In the genomic region with DNA sequence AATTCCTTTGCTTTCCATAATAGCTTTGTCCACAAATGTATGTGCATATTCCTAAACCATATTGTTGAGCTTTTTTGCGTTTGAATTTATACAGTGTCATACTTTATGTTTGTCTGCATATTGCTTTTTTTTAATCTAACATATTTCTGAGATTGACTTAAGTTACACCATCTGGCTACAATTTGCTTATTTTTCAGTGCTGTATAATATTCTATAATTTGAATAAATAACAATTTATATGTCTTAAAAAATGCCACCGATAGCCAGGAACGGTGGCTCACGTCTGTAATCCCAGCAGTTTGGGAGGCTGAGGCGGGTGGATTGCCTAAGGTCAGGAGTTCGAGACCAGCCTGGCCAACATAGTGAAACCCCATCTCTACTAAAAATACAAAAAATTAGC, we compare ENCODE assay signal across 21 cellular contexts. TPM values are rescaled to one million over a fixed set of nuclear protein-coding genes. Genes with fewer than 3 reads are reported as not detected.
DNase-seq lines count a peak whose midpoint lies in the region; ATAC-seq, FAIRE-seq and TF ChIP-seq lines count a peak whose summit lies in the region.
"Had no signal": no experiment of that assay in that cellular context is flagged by ENCODE, and none has a peak within 500 bp of the region (broad histone marks: within the 10 kb centered on the region; RNA-seq: fewer than 3 reads in every experiment).

No MANE protein-coding gene starts in this region.

- no peak overlapping the region for H3K4me3 ChIP-seq in kidney (ENCODE audit: low read length in 2 of 2)

- no peak for ATAC-seq in activated T-cell treated with anti-CD3 and anti-CD28 coated beads, Interleukin-2, amount 50 U/mL, for 4 hours
- ATAC-seq in WTC11 (no peak), HG03432 (IDR thresholded peaks at IDR 0.05; ENCODE audit: unreplicated experiment) (no peak)
- ATAC-seq in stimulated activated effector memory CD8-positive, alpha-beta T cell treated with anti-CD3 and anti-CD28 coated beads, Interleukin-12 subunit alpha, Interleukin-12 subunit beta, amount 100 ng/mL, for 72 hours = no peak

- no peaks in the 10 kb centered on the region for H3K9me3 ChIP-seq in kidney (ENCODE audit: control insufficient read depth in 1 of 2, low read length in 2 of 2)
- H3K9me3 ChIP-seq: Caco-2 had no signal

- H3K36me3 ChIP-seq in kidney (ENCODE audit: control insufficient read depth in 1 of 2, insufficient read depth in 2 of 2, low read length in 2 of 2) = no peaks in the 10 kb centered on the region

- H3K27me3 Mint-ChIP-seq in activated T-cell treated with anti-CD3 and anti-CD28 coated beads, Interleukin-2, amount 50 U/mL, for 4 hours (ENCODE audit: low read depth) = peaks cover 6% of the 10 kb centered on the region
- peaks cover 18% of the 10 kb centered on the region for H3K27me3 Mint-ChIP-seq in activated T-cell treated with anti-CD3 and anti-CD28 coated beads, Interleukin-2, amount 50 U/mL, for 24 hours
- H3K27me3 Mint-ChIP-seq in WTC11 (ENCODE audit: low read depth) = no peaks in the 10 kb centered on the region; the same call in 1 of the 2 replicates

- H3K4me3 Mint-ChIP-seq in activated T-cell treated with anti-CD3 and anti-CD28 coated beads, Interleukin-2, amount 50 U/mL, for 4 hours = peak overlapping the region; percentile 81
- no peak overlapping the region for H3K4me3 Mint-ChIP-seq in activated T-cell treated with anti-CD3 and anti-CD28 coated beads, Interleukin-2, amount 50 U/mL, for 24 hours
- H3K4me3 Mint-ChIP-seq in WTC11 = peak overlapping the region; percentile 99; the same call in 1 of the 2 replicates
- peak overlapping the region; percentile 82 for H3K4me3 Mint-ChIP-seq in stimulated activated effector memory CD8-positive, alpha-beta T cell treated with anti-CD3 and anti-CD28 coated beads, Interleukin-12 subunit alpha, Interleukin-12 subunit beta, amount 100 ng/mL, for 72 hours

- H3K36me3 Mint-ChIP-seq in activated T-cell treated with anti-CD3 and anti-CD28 coated beads, Interleukin-2, amount 50 U/mL, for 4 hours (ENCODE audit: insufficient read depth) = no peaks in the 10 kb centered on the region
- H3K36me3 Mint-ChIP-seq in activated T-cell treated with anti-CD3 and anti-CD28 coated beads, Interleukin-2, amount 50 U/mL, for 24 hours (ENCODE audit: low read depth) = no peaks in the 10 kb centered on the region
- peaks cover 28% of the 10 kb centered on the region for H3K36me3 Mint-ChIP-seq in WTC11
- H3K36me3 Mint-ChIP-seq in stimulated activated effector memory CD8-positive, alpha-beta T cell treated with anti-CD3 and anti-CD28 coated beads, Interleukin-12 subunit alpha, Interleukin-12 subunit beta, amount 100 ng/mL, for 72 hours = peaks cover 15% of the 10 kb centered on the region

- H3K27ac Mint-ChIP-seq in activated T-cell treated with anti-CD3 and anti-CD28 coated beads, Interleukin-2, amount 50 U/mL, for 24 hours = no peak overlapping the region
- no peak overlapping the region for H3K27ac Mint-ChIP-seq in WTC11
- peak overlapping the region; percentile 84 for H3K27ac Mint-ChIP-seq in stimulated activated effector memory CD8-positive, alpha-beta T cell treated with anti-CD3 and anti-CD28 coated beads, Interleukin-12 subunit alpha, Interleukin-12 subunit beta, amount 100 ng/mL, for 72 hours

- TF ChIP-seq CTCF in WTC11 (IDR thresholded peaks at IDR 0.05) = no peak
- TF ChIP-seq CTCF in kidney (IDR thresholded peaks at IDR 0.05; ENCODE audit: borderline replicate concordance, extremely low read depth, insufficient read depth) = no peak

- POLR2A ChIA-PET in WTC11 (lab: Charles Lee) = interaction anchor here (2.1 kb wide), 1 partner anchor 11 kb away, joined by 24 read pairs; no protein-coding TSS in a partner anchor

- peaks cover 11% of the 10 kb centered on the region for H3K4me1 Mint-ChIP-seq in activated T-cell treated with anti-CD3 and anti-CD28 coated beads, Interleukin-2, amount 50 U/mL, for 4 hours (ENCODE audit: low read depth)
- peaks cover 13% of the 10 kb centered on the region for H3K4me1 Mint-ChIP-seq in activated T-cell treated with anti-CD3 and anti-CD28 coated beads, Interleukin-2, amount 50 U/mL, for 24 hours (ENCODE audit: low read depth)
- H3K4me1 Mint-ChIP-seq in WTC11 = peaks cover 52% of the 10 kb centered on the region
- H3K4me1 Mint-ChIP-seq in stimulated activated effector memory CD8-positive, alpha-beta T cell treated with anti-CD3 and anti-CD28 coated beads, Interleukin-12 subunit alpha, Interleukin-12 subunit beta, amount 100 ng/mL, for 72 hours = peaks cover 17% of the 10 kb centered on the region

- peaks cover 0 to 8% of the 10 kb centered on the region in 2 donors for H3K4me1 ChIP-seq in kidney (ENCODE audit: control insufficient read depth in 1 of 2, insufficient read depth in 1 of 2, low read depth in 1 of 2, low read length in 2 of 2)
- H3K4me1 ChIP-seq: Caco-2 had no signal

- H3K9me3 Mint-ChIP-seq in activated T-cell treated with anti-CD3 and anti-CD28 coated beads, Interleukin-2, amount 50 U/mL, for 4 hours = no peaks in the 10 kb centered on the region
- H3K9me3 Mint-ChIP-seq in activated T-cell treated with anti-CD3 and anti-CD28 coated beads, Interleukin-2, amount 50 U/mL, for 24 hours = no peaks in the 10 kb centered on the region
- H3K9me3 Mint-ChIP-seq in WTC11 = peaks cover 23% of the 10 kb centered on the region
- no peaks in the 10 kb centered on the region for H3K9me3 Mint-ChIP-seq in stimulated activated effector memory CD8-positive, alpha-beta T cell treated with anti-CD3 and anti-CD28 coated beads, Interleukin-12 subunit alpha, Interleukin-12 subunit beta, amount 100 ng/mL, for 72 hours
- H3K9me3 Mint-ChIP-seq: HFFc6 had no signal

- FAIRE-seq in kidney (lab: Jason Lieb, UNC) = no peak
- FAIRE-seq: GM12878 had no signal

- H3K27ac ChIP-seq in kidney (ENCODE audit: low read depth in 2 of 2, low read length in 2 of 2) = no peak overlapping the region

- intact Hi-C loops in kidney (cut with DNase I) = no loop called here

- CTCF ChIA-PET in WTC11 (lab: Charles Lee) = no interaction called here

- no peak for DNase-seq in activated T-cell treated with anti-CD3 and anti-CD28 coated beads, Interleukin-2, amount 50 U/mL, for 4 hours
- DNase-seq in activated T-cell treated with anti-CD3 and anti-CD28 coated beads, Interleukin-2, amount 50 U/mL, for 24 hours = no peak
- no peak for DNase-seq in WTC11 (ENCODE audit: low spot score)
- DNase-seq in kidney = peak; percentile 1
- no peak for DNase-seq in stimulated activated effector memory CD8-positive, alpha-beta T cell treated with anti-CD3 and anti-CD28 coated beads, Interleukin-12 subunit alpha, Interleukin-12 subunit beta, amount 100 ng/mL, for 72 hours (ENCODE audit: low spot score in 2 of 2)
- DNase-seq in HK-2 (ENCODE audit: unreplicated experiment) = no peak
- DNase-seq in DMS53 (lab: John Stamatoyannopoulos, UW) = no peak
- DNase-seq: 8988T; Caco-2; GOT3; HFFc6; IMR-90; NCI-H226; NCI-H526; NK-92 treated with Interleukin-12 subunit alpha and Interleukin-12 subunit beta, amount 100 ng/mL, for 24 hours; OCI-M1 had no signal

- no peak overlapping the region for H3K9ac ChIP-seq in kidney (ENCODE audit: low read length in 2 of 2)

TF ChIP-seq in WTC11, 78 proteins besides CTCF, POLR2A, EP300 and RAD21:
- TF ChIP-seq GTF2I (CRISPR knock-in tag; conservative IDR thresholded peaks at IDR 0.05) = 0 out of 2 replicates have a peak, but pooled peaks have one; percentile 69
- TF ChIP-seq, protein P1, sequence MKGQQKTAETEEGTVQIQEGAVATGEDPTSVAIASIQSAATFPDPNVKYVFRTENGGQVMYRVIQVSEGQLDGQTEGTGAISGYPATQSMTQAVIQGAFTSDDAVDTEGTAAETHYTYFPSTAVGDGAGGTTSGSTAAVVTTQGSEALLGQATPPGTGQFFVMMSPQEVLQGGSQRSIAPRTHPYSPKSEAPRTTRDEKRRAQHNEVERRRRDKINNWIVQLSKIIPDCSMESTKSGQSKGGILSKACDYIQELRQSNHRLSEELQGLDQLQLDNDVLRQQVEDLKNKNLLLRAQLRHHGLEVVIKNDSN (CRISPR knock-in tag; IDR thresholded peaks at IDR 0.05) = no peak
TF ChIP-seq in WTC11: peak in this region for 1.

RNA-seq across cellular contexts. Expression of a gene that starts 1.5 kb away (rescaled TPM):
- 1 to 10 TPM in 2 of 3 donors, under 1 TPM in 1; 0.82 to 1.9 (median 1.7) TPM for total RNA-seq in activated T-cell treated with anti-CD3 and anti-CD28 coated beads, Interleukin-2, amount 50 U/mL, for 4 hours
- total RNA-seq in WTC11 (2021) = 92.2 to 102 TPM (median 99.3 TPM) in 3 replicates
- 1.7 TPM for total RNA-seq in kidney
- polyA plus RNA-seq in kidney (ENCODE audit: insufficient read depth, low read depth, low replicate concordance) = not detected
- polyA plus RNA-seq: CD14-positive monocyte had no signal

RNA-seq across cellular contexts. Expression of a gene that starts 7.9 kb away (rescaled TPM):
- total RNA-seq in activated T-cell treated with anti-CD3 and anti-CD28 coated beads, Interleukin-2, amount 50 U/mL, for 4 hours = not detected
- total RNA-seq in WTC11 (2021) (0.32 to 0.71 TPM (median 0.46 TPM) in 3 replicates), kidney (not detected)
- polyA plus RNA-seq in kidney (ENCODE audit: insufficient read depth, low read depth, low replicate concordance) = not detected
- total RNA-seq: Caco-2, G401, GM12878, HFFc6, IMR-90, SK-MEL-5 had no signal
- polyA plus RNA-seq: CD14-positive monocyte, GM12878, IMR-90 had no signal

Comparison
In these comparisons a context has a peak if more than half of its experiments do, and no peak if none do; other contexts are left out.
1. RNA of a gene that starts 1.5 kb away (total RNA-seq): 92.2 to 102 TPM in WTC11; 0.82 to 1.9 TPM in activated T-cell treated with anti-CD3 and anti-CD28 coated beads, Interleukin-2, amount 50 U/mL, for 4 hours and 1.7 TPM in kidney (single experiment); every median in the first group is over 10 times any median in the second.